20 cellular contexts compared by ENCODE assay signal in the genomic region with DNA sequence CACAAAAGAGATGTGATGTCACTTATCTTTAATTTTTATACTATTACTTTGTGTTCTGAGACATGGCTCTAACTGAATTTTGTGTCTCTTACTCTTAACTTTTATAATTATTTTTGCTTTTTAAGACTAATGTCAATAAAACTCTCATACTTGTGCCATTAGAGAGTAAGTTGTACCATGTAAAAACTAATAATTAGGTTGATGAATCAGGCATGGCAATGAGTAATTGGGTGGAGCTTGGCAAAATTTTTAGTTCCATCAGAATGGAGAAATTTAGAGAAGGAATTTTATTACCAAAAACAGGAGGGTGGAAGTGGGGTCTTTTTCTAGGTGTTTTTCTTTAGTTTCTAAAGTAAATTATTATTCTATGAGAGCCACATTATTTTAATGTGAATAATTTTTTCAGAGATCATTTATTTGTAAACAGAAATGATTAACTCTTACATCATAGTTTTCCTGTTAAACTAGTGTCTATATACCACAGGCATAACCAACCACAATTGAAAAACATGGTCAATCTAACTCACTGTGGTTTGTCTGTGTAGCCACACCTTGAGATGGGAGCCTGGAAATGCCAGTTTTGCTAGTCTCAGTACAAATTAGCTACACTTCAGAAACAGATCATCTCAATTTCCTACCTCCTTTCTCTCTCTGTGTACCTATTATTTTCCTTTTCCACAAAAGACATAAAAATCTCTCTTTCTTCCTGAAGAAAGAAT.
"Had no signal": no experiment of that assay in that cellular context is flagged by ENCODE, and none has a peak within 500 bp of the region (broad histone marks: within the 10 kb centered on the region; RNA-seq: fewer than 3 reads in every experiment).

No MANE protein-coding gene starts in this region.

- H3K4me3 ChIP-seq: coronary artery, hepatocyte, transverse colon had no signal

- DNase-seq: activated CD4-positive, alpha-beta memory T cell treated with anti-CD3 and anti-CD28 coated beads for 36 hours; activated CD4-positive, alpha-beta T cell treated with anti-CD3 and anti-CD28 coated beads for 36 hours; activated CD8-positive, alpha-beta memory T cell treated with anti-CD3 and anti-CD28 coated beads, Interleukin-2, amount 10 ng/mL, durations not matched to agents 7 days and 5 days; activated effector memory CD4-positive, alpha-beta T cell treated with Interleukin-2 at 50 U/mL for 16 hours; activated naive CD4-positive, alpha-beta T cell treated with anti-CD3 and anti-CD28 coated beads, Interleukin-2, amount 50 U/mL, for 16 hours; activated T-cell treated with anti-CD3 and anti-CD28 coated beads, Interleukin-2, amount 50 U/mL, for 24 hours; effector CD4-positive, alpha-beta T cell; islet precursor cell; left ventricle myocardium superior; mesenchymal stem cell; naive thymus-derived CD8-positive, alpha-beta T cell; retina; stimulated activated CD4-positive, alpha-beta T cell treated with anti-CD3 and anti-CD28 coated beads, Interleukin-15, amount 100 ng/mL, for 24 hours; stimulated activated CD4-positive, alpha-beta T cell treated with anti-CD3 and anti-CD28 coated beads, Interleukin-4, amount 100 ng/mL, for 24 hours; stimulated activated naive CD4-positive, alpha-beta T cell; T-helper 17 cell; transverse colon had no signal

- H3K27ac ChIP-seq: coronary artery, hepatocyte, parathyroid adenoma, transverse colon had no signal

- ATAC-seq: activated CD4-positive, alpha-beta T cell treated with anti-CD3 and anti-CD28 coated beads for 36 hours; activated CD8-positive, alpha-beta memory T cell treated with anti-CD3 and anti-CD28 coated beads, Interleukin-2, amount 10 ng/mL, durations not matched to agents 7 days and 5 days; left ventricle myocardium superior; naive thymus-derived CD8-positive, alpha-beta T cell; T-helper 17 cell had no signal

- H3K36me3 ChIP-seq: transverse colon had no signal

- H3K9ac ChIP-seq: parathyroid adenoma had no signal

- H3K9me3 ChIP-seq: transverse colon had no signal

- H3K4me1 ChIP-seq: parathyroid adenoma, transverse colon had no signal
